Comparison of ENCODE assay signal across 3 cellular contexts in genomic region chr11:96642584-96642983, GRCh38.
A peak's percentile ranks its signal among the peaks of the same experiment; 100 is the strongest.
TF ChIP-seq lines count a peak whose summit lies in the region.

No MANE protein-coding gene starts in this region.

TF ChIP-seq in A549, 52 proteins besides CTCF, POLR2A, EP300 and RAD21:
- TF ChIP-seq MAFK (IDR thresholded peaks at IDR 0.05; ENCODE audit: partially characterized antibody): peak; percentile 34
- no peak for TF ChIP-seq RCOR1 (IDR thresholded peaks at IDR 0.05; ENCODE audit: low read depth, low read length)
- no peak for TF ChIP-seq HDAC2 (IDR thresholded peaks at IDR 0.05)
- no peak for TF ChIP-seq MYC (IDR thresholded peaks at IDR 0.05; ENCODE audit: borderline replicate concordance, low read length)

TF ChIP-seq in IMR-90, 13 proteins besides CTCF, POLR2A, EP300 and RAD21:
- peak; percentile 73 for TF ChIP-seq MAFK (IDR thresholded peaks at IDR 0.05; ENCODE audit: low read depth, low read length)
- TF ChIP-seq ELK1 (IDR thresholded peaks at IDR 0.05; ENCODE audit: borderline replicate concordance, low read depth, low read length): no peak
TF ChIP-seq in IMR-90: peak in this region for 1.

TF ChIP-seq in H1, 55 proteins besides CTCF, POLR2A, EP300 and RAD21:
- TF ChIP-seq KDM4A (IDR thresholded peaks at IDR 0.05; ENCODE audit: low read depth, low read length, severe bottlenecking) (no peak), E2F6 (IDR thresholded peaks at IDR 0.05) (no peak), GABPA (IDR thresholded peaks at IDR 0.05; ENCODE audit: borderline replicate concordance, insufficient read depth, low read length) (no peak), RBBP5 (IDR thresholded peaks at IDR 0.05; ENCODE audit: borderline replicate concordance, low read depth, low read length) (no peak), MAFK (IDR thresholded peaks at IDR 0.05; ENCODE audit: low read depth, low read length) (peak; percentile 71), ZNF274 (IDR thresholded peaks at IDR 0.05; ENCODE audit: borderline replicate concordance, extremely low read depth, low read length) (no peak), BACH1 (IDR thresholded peaks at IDR 0.05; ENCODE audit: low read length) (no peak)
TF ChIP-seq in H1: peak in this region for 1.
